8 cellular contexts compared by ENCODE assay signal in the genomic region with DNA sequence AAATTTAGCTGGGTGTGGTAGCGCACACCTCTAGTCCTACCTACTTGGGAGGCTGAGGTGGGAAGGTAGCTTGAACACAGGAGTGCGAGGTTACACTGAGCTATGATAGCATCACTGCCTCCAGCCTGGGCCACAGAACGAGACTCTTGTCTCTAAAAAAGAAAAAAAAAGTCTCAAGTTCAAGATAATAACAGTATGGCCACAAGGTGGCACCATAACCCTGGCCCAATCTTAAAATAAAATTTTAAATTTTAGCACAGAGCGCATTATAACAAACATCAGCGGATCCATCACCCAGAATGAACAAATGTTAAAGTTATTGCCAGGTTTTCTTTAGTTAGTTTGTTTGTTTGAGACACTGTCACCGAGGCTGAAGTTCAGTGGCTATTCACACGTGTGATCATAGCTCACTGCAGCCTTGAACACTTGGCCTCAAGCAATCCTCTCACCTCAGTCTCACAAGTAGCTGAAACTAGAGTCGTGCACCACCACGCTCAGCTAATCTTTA. TPM values are rescaled to one million over a fixed set of nuclear protein-coding genes. Genes with fewer than 3 reads are reported as not detected.
A peak's percentile ranks its signal among the peaks of the same experiment; 100 is the strongest.
DNase-seq lines count a peak whose midpoint lies in the region; ATAC-seq, FAIRE-seq and TF ChIP-seq lines count a peak whose summit lies in the region.

No MANE protein-coding gene starts in this region.

- peaks cover 32% of the 10 kb centered on the region for H4K20me1 ChIP-seq in astrocyte (ENCODE audit: insufficient read depth, low read length)

- H3K4me2 ChIP-seq in astrocyte (ENCODE audit: low read length) = no peak overlapping the region

- CTCF ChIA-PET in AG04449 (lab: Yijun Ruan, JAX) = interaction anchor here (0.6 to 6.0 kb wide), 57 partner anchors 8 to 492 kb away, joined by 3 to 252 read pairs (median 4); partner anchors contain the start of genes EMC1, MRTO4, NBL1 and OTUD3

- no peak for FAIRE-seq in astrocyte (lab: Jason Lieb, UNC)
- no peak for FAIRE-seq in frontal cortex (lab: Jason Lieb, UNC)

- POLR2A ChIA-PET in AG04449 (lab: Yijun Ruan, JAX) = no interaction called here

- peaks cover 6% of the 10 kb centered on the region for H3K4me1 Mint-ChIP-seq in astrocyte (ENCODE audit: low read depth, unreplicated experiment)

- ATAC-seq in left lung (peak; percentile 23), HG02852 (IDR thresholded peaks at IDR 0.05; ENCODE audit: unreplicated experiment) (no peak), GM21528 (IDR thresholded peaks at IDR 0.05; ENCODE audit: low FRiP score, unreplicated experiment) (no peak)

- no peaks in the 10 kb centered on the region for H3K9me3 Mint-ChIP-seq in astrocyte (ENCODE audit: unreplicated experiment)

- H2AFZ ChIP-seq in astrocyte (ENCODE audit: low read depth, low read length) = no peak overlapping the region

- no peaks in the 10 kb centered on the region for H3K79me2 ChIP-seq in astrocyte (ENCODE audit: insufficient read depth, low read length)

- peaks cover 4% of the 10 kb centered on the region for H3K4me1 ChIP-seq in astrocyte (ENCODE audit: insufficient read depth, low read length)
- peaks cover 0 to 10% of the 10 kb centered on the region in 2 donors for H3K4me1 ChIP-seq in left lung

- peaks cover 35% of the 10 kb centered on the region for H3K27me3 Mint-ChIP-seq in astrocyte (ENCODE audit: low read depth, unreplicated experiment)

- H3K36me3 ChIP-seq in GM06990 (ENCODE audit: control insufficient read depth, insufficient read depth, low read length) = no peaks in the 10 kb centered on the region
- H3K36me3 ChIP-seq in astrocyte (ENCODE audit: insufficient read depth, low read length) = no peaks in the 10 kb centered on the region
- H3K36me3 ChIP-seq in left lung = no peaks in the 10 kb centered on the region

- no peak overlapping the region for H3K9ac ChIP-seq in astrocyte (ENCODE audit: low read length)

- H3K4me3 Mint-ChIP-seq in astrocyte (ENCODE audit: unreplicated experiment) = no peak overlapping the region

- no peaks in the 10 kb centered on the region; the same call in 1 of the 2 replicates for H3K27me3 ChIP-seq in GM06990 (replicated peaks; ENCODE audit: control insufficient read depth, insufficient read depth, low read length)
- H3K27me3 ChIP-seq in astrocyte (ENCODE audit: insufficient read depth, low read length) = peaks cover 35% of the 10 kb centered on the region
- peaks cover 29 to 73% of the 10 kb centered on the region in 2 donors for H3K27me3 ChIP-seq in left lung

- no peak overlapping the region for H3K27ac Mint-ChIP-seq in astrocyte (ENCODE audit: unreplicated experiment)

- no peaks in the 10 kb centered on the region for H3K36me3 Mint-ChIP-seq in astrocyte (ENCODE audit: low read depth, unreplicated experiment)

- H3K27ac ChIP-seq in astrocyte (ENCODE audit: low read depth, low read length) (no peak overlapping the region), left lung (no peak overlapping the region)

- TF ChIP-seq CTCF in AG04449 (IDR thresholded peaks at IDR 0.05; ENCODE audit: insufficient read depth, low read length, missing control alignments) = peak; percentile 34
- peak; percentile 58 for TF ChIP-seq CTCF in GM06990 (IDR thresholded peaks at IDR 0.05; ENCODE audit: insufficient read depth, low read length, poor library complexity, severe bottlenecking)
- TF ChIP-seq CTCF in astrocyte (IDR thresholded peaks at IDR 0.05; ENCODE audit: insufficient read depth, low read depth, low read length) = peak; percentile 81
- TF ChIP-seq CTCF in left lung (IDR thresholded peaks at IDR 0.05) = peak; percentile 36 to 66

- DNase-seq in AG04449 (ENCODE audit: low read depth, low spot score) (no peak), GM06990 (ENCODE audit: extremely low read depth, insufficient read length) (no peak), NCI-H82 (lab: John Stamatoyannopoulos, UW) (peak; percentile 66), astrocyte (ENCODE audit: low read depth) (no peak), left lung (no peak), frontal cortex (ENCODE audit: low spot score in 2 of 2) (no peak)

- H3K4me3 ChIP-seq in AG04449 (ENCODE audit: low read depth, low read length) = no peak overlapping the region
- H3K4me3 ChIP-seq in GM06990 (replicated peaks; ENCODE audit: low read depth, low read length) = no peak overlapping the region
- no peak overlapping the region for H3K4me3 ChIP-seq in astrocyte (ENCODE audit: insufficient read depth, low read depth, low read length)
- H3K4me3 ChIP-seq in left lung = no peak overlapping the region

- intact Hi-C loops in left lung (cut with DNase I) = no loop called here

- no peaks in the 10 kb centered on the region for H3K9me3 ChIP-seq in astrocyte (ENCODE audit: insufficient read depth, low read depth, low read length)
- H3K9me3 ChIP-seq in left lung = no peaks in the 10 kb centered on the region

RNA-seq across cellular contexts. Expression of gene HTR6, which starts 2.9 kb away (rescaled TPM):
- 0.11 TPM in 1 of 2 replicates, not detected in the other for total RNA-seq in astrocyte
- not detected for total RNA-seq in left lung
- 0.41 TPM for total RNA-seq in frontal cortex

RNA-seq across cellular contexts. Expression of gene NBL1, which starts 17.7 kb away (rescaled TPM):
- total RNA-seq in astrocyte (58.3 and 74.8 TPM in 2 replicates), left lung (100 to 1,000 TPM in 1 of 2 donors, 10 to 100 TPM in 1; 90.4 to 180 TPM), frontal cortex (33.0 TPM)
